15 cellular contexts compared by ENCODE assay signal in the genomic region with DNA sequence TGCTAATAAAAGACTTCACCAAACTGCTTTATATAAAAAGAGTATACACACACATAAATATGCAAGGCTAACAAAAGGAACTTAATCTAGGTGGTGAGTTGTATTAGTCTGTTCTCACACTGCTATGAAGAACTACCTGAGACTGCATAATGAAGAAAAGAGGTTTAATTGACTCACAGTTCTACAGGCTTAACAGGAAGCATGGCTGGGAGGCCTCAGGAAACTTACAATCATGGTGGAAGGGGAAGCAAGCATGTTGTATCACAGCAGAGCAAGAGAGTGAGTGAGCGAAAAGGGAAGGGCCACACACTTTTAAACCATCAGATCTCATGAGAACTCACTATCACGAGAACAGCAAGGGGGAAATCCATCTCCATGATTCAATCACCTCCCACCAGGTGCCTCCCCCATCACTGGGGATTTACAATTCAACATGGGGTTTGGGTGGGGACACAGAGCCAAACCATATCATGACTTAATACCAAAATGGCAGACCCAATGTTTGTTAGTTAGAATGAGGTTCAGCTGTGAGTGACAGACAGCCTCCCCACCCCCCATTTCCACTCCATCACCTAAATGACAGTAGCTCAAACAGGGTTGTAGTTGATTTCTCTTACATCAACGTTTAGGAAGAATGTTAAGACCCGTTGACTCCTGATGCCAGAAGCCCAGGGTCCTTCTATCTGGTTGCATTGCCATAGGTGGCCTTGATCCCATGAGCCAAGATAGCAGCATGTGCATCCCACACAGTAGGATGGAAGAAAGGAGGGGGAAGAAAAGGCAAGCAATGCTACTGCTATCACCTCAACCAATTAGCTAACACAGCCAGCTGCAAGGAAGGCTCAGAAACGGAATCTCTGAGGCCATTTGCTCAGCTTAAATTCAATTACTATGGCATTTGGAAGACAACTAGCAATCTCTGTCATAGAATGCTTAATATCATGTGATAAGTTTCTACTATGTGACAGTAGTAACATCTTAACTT.
DNase-seq lines count a peak whose midpoint lies in the region; ATAC-seq and TF ChIP-seq lines count a peak whose summit lies in the region.
"Had no signal": no experiment of that assay in that cellular context is flagged by ENCODE, and none has a peak within 500 bp of the region (broad histone marks: within the 10 kb centered on the region; RNA-seq: fewer than 3 reads in every experiment).

No MANE protein-coding gene starts in this region.

- no peak overlapping the region for H3K14ac ChIP-seq in IMR-90 (replicated peaks; ENCODE audit: low read depth, low read length)

- no peak for TF ChIP-seq POLR2A in IMR-90 (IDR thresholded peaks at IDR 0.05; ENCODE audit: low read depth, low read length)

- no peak overlapping the region for H3K4ac ChIP-seq in IMR-90 (ENCODE audit: low read depth, low read length)

- no peaks in the 10 kb centered on the region for H3K4me1 ChIP-seq in IMR-90 (ENCODE audit: control insufficient read depth, insufficient read depth, low read length)

- no peaks in the 10 kb centered on the region for H3K27me3 Mint-ChIP-seq in activated T-helper 17 cell treated with anti-CD3 and anti-CD28 coated beads, Interleukin-2, amount 50 U/mL, for 72 hours
- H3K27me3 Mint-ChIP-seq in glutamatergic neuron (ENCODE audit: unreplicated experiment): peaks cover under 1% of the 10 kb centered on the region

- intact Hi-C loops in IMR-90 (cut with micrococcal nuclease): no loop called here

- no peak overlapping the region for H3K27ac ChIP-seq in IMR-90 (ENCODE audit: insufficient read depth, low read length)

- dilution Hi-C loops in IMR-90 (cut with HindIII; ENCODE audit: low sequenced_read_pairs, unreplicated experiment): no loop called here

- no peak overlapping the region for H3K4me3 Mint-ChIP-seq in activated T-helper 17 cell treated with anti-CD3 and anti-CD28 coated beads, Interleukin-2, amount 50 U/mL, for 72 hours
- no peak overlapping the region for H3K4me3 Mint-ChIP-seq in glutamatergic neuron (ENCODE audit: unreplicated experiment)
- H3K4me3 Mint-ChIP-seq: CD4-positive, alpha-beta memory T cell had no signal

- H4K5ac ChIP-seq in IMR-90 (ENCODE audit: low read depth, low read length): no peak overlapping the region

- H4K20me1 ChIP-seq in IMR-90 (ENCODE audit: insufficient read depth, low read length): no peaks in the 10 kb centered on the region

- no peak overlapping the region for H3K4me3 ChIP-seq in IMR-90 (ENCODE audit: insufficient read depth, low read depth, low read length)

- DNase-seq in IMR-90: no peak
- DNase-seq in glutamatergic neuron: no peak
- DNase-seq in mucosa of gallbladder (ENCODE audit: low spot score): no peak
- DNase-seq in H4 (ENCODE audit: low spot score): no peak
- DNase-seq: C1 segment of cervical spinal cord; Calu3; CD4-positive, alpha-beta memory T cell; COR-L47; DMS53; DMS79 treated with DMSO at 0.1 percent for 48 hours; GF-D8; GOT3; H7 had no signal

- no TSS peak for BruUV-seq in IMR-90 (replicated peaks; lab: Mats Ljungman, UMichigan)

- H3K56ac ChIP-seq in IMR-90 (ENCODE audit: extremely low read depth, insufficient read depth, low read length): no peak overlapping the region

- H2AK9ac ChIP-seq in IMR-90 (replicated peaks; ENCODE audit: low read depth, low read length, poor library complexity): no peak overlapping the region

- H2BK15ac ChIP-seq in IMR-90 (ENCODE audit: low read depth, low read length): 0 out of 3 replicates have a peak overlapping the region, but pooled peaks have one; percentile 11

- in situ Hi-C loops in IMR-90 (cut with MboI; ENCODE audit: low sequenced_read_pairs): no loop called here

- H3K9me3 Mint-ChIP-seq in activated T-helper 17 cell treated with anti-CD3 and anti-CD28 coated beads, Interleukin-2, amount 50 U/mL, for 72 hours: peaks cover 5% of the 10 kb centered on the region
- H3K9me3 Mint-ChIP-seq in glutamatergic neuron (ENCODE audit: unreplicated experiment): peaks cover 3% of the 10 kb centered on the region

- H3K36me3 ChIP-seq in IMR-90 (ENCODE audit: control insufficient read depth, insufficient read depth, low read length): no peaks in the 10 kb centered on the region

- H3K23ac ChIP-seq in IMR-90 (ENCODE audit: low read depth, low read length): no peak overlapping the region

- POLR2A ChIA-PET in IMR-90 (lab: Charles Lee; ENCODE audit: unreplicated experiment): interaction anchor here (0.6 kb wide), 1 partner anchor 9 kb away, joined by 3 read pairs; no protein-coding TSS in a partner anchor

- no peaks in the 10 kb centered on the region for H3K79me1 ChIP-seq in IMR-90 (ENCODE audit: low read depth in 1 of 2, low read length in 2 of 2)

- H3K4me2 ChIP-seq in IMR-90 (ENCODE audit: low read depth, low read length): no peak overlapping the region

- H2BK20ac ChIP-seq in IMR-90 (ENCODE audit: low read depth, low read length): no peak overlapping the region

- TF ChIP-seq CTCF in IMR-90 (conservative IDR thresholded peaks at IDR 0.05; ENCODE audit: low read depth, low read length) (no peak), glutamatergic neuron (IDR thresholded peaks at IDR 0.05; ENCODE audit: partially characterized antibody, unreplicated experiment) (no peak)

- WGBS in IMR-90 (ENCODE audit: extremely low coverage in 2 of 2, insufficient read length in 1 of 2), 2 experiments: no CpG with 5 or more reads among the region's 5 CpGs

- H3K9me1 ChIP-seq in IMR-90 (ENCODE audit: insufficient read depth, low read length): no peaks in the 10 kb centered on the region

- no peak overlapping the region for H3K18ac ChIP-seq in IMR-90 (ENCODE audit: low read depth, low read length)

- no peak overlapping the region for H2AFZ ChIP-seq in IMR-90 (replicated peaks; ENCODE audit: low read length, poor library complexity)

- peak overlapping the region; percentile 17; the same call in 1 of the 2 replicates for H2AK5ac ChIP-seq in IMR-90 (ENCODE audit: low read depth, low read length)

- CTCF ChIA-PET in IMR-90 (lab: Yijun Ruan, JAX): interaction anchor here (1.2 kb wide), 1 partner anchor 45 kb away, joined by 4 read pairs; no protein-coding TSS in a partner anchor

- H3K4me1 Mint-ChIP-seq in activated T-helper 17 cell treated with anti-CD3 and anti-CD28 coated beads, Interleukin-2, amount 50 U/mL, for 72 hours: no peaks in the 10 kb centered on the region
- peaks cover 38% of the 10 kb centered on the region for H3K4me1 Mint-ChIP-seq in glutamatergic neuron (ENCODE audit: low read depth, unreplicated experiment)
- H3K4me1 Mint-ChIP-seq: CD4-positive, alpha-beta memory T cell had no signal

- H2BK120ac ChIP-seq in IMR-90 (ENCODE audit: low read depth, low read length): no peak overlapping the region

- no peak for ATAC-seq in IMR-90 (ENCODE audit: low read depth)
- ATAC-seq in activated T-helper 17 cell treated with anti-CD3 and anti-CD28 coated beads, Interleukin-2, amount 50 U/mL, for 72 hours (replicated peaks): peak; percentile 46
- ATAC-seq in esophagus mucosa: no peak

- no peaks in the 10 kb centered on the region for H3K36me3 Mint-ChIP-seq in activated T-helper 17 cell treated with anti-CD3 and anti-CD28 coated beads, Interleukin-2, amount 50 U/mL, for 72 hours (ENCODE audit: low read depth)
- H3K36me3 Mint-ChIP-seq in glutamatergic neuron (ENCODE audit: unreplicated experiment): peaks cover 4% of the 10 kb centered on the region
- H3K36me3 Mint-ChIP-seq: CD4-positive, alpha-beta memory T cell had no signal

- H4K8ac ChIP-seq in IMR-90 (ENCODE audit: low read depth in 2 of 2, low read length in 2 of 2): no peak overlapping the region

- H2BK5ac ChIP-seq in IMR-90 (ENCODE audit: low read depth, low read length, poor library complexity, severe bottlenecking): no peak overlapping the region

- H3K9ac ChIP-seq in IMR-90 (ENCODE audit: low read depth, low read length): no peak overlapping the region

- no peak for TF ChIP-seq RAD21 in IMR-90 (IDR thresholded peaks at IDR 0.05; ENCODE audit: low read length)

- no peak overlapping the region for H3K27ac Mint-ChIP-seq in activated T-helper 17 cell treated with anti-CD3 and anti-CD28 coated beads, Interleukin-2, amount 50 U/mL, for 72 hours
- H3K27ac Mint-ChIP-seq in glutamatergic neuron (ENCODE audit: unreplicated experiment): peak overlapping the region; percentile 91
- H3K27ac Mint-ChIP-seq: CD4-positive, alpha-beta memory T cell had no signal

- no peak overlapping the region for H4K91ac ChIP-seq in IMR-90 (ENCODE audit: insufficient read depth, low read depth, low read length)

- no peaks in the 10 kb centered on the region for H3K9me3 ChIP-seq in IMR-90 (ENCODE audit: control insufficient read depth, insufficient read depth, low read length)

- H3K27me3 ChIP-seq in IMR-90 (ENCODE audit: control insufficient read depth, insufficient read depth, low read length): no peaks in the 10 kb centered on the region

TF ChIP-seq in IMR-90, 13 proteins besides CTCF, POLR2A, EP300 and RAD21:
- TF ChIP-seq MAZ (IDR thresholded peaks at IDR 0.05; ENCODE audit: borderline replicate concordance, low read depth, low read length): no peak
- TF ChIP-seq RCOR1 (IDR thresholded peaks at IDR 0.05; ENCODE audit: insufficient replicate concordance, low read length): no peak
- TF ChIP-seq NFE2L2 (IDR thresholded peaks at IDR 0.05; ENCODE audit: low read depth, low read length): no peak
- TF ChIP-seq MAFK (IDR thresholded peaks at IDR 0.05; ENCODE audit: low read depth, low read length): no peak
- no peak for TF ChIP-seq FOS (IDR thresholded peaks at IDR 0.05; ENCODE audit: low read depth, low read length)
- TF ChIP-seq RFX5 (IDR thresholded peaks at IDR 0.05; ENCODE audit: low read depth, low read length): no peak
- TF ChIP-seq, protein P1, sequence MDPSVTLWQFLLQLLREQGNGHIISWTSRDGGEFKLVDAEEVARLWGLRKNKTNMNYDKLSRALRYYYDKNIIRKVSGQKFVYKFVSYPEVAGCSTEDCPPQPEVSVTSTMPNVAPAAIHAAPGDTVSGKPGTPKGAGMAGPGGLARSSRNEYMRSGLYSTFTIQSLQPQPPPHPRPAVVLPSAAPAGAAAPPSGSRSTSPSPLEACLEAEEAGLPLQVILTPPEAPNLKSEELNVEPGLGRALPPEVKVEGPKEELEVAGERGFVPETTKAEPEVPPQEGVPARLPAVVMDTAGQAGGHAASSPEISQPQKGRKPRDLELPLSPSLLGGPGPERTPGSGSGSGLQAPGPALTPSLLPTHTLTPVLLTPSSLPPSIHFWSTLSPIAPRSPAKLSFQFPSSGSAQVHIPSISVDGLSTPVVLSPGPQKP (IDR thresholded peaks at IDR 0.05; ENCODE audit: borderline replicate concordance, low read depth, low read length): no peak
- TF ChIP-seq CHD1 (IDR thresholded peaks at IDR 0.05; ENCODE audit: low read depth, low read length): no peak
- TF ChIP-seq MXI1 (IDR thresholded peaks at IDR 0.05; ENCODE audit: borderline replicate concordance, low read depth, low read length): no peak
